ENCODE assay signal across 9 cellular contexts in the genomic region with DNA sequence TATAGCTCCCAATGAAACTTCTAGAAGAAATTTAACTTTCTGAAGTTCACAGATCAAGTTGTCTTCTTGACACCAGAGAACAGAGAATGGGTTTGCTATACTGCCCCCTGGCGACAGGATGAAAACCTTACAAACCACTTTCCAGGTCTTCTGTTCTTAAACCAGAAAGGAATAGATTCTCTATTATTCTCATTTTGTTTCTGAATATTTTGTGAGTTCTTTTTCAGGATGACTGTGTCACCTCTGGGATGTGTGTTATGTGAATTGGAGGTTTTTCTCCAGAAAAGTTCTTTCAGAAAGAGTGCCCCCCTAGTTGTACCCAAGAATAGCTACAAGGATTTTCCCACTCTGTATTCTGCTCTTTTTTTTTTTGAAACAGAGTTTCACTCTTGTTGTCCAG. TPM values are rescaled to one million over a fixed set of nuclear protein-coding genes. Genes with fewer than 3 reads are reported as not detected.
DNase-seq lines count a peak whose midpoint lies in the region; ATAC-seq and TF ChIP-seq lines count a peak whose summit lies in the region.
"Had no signal": no experiment of that assay in that cellular context is flagged by ENCODE, and none has a peak within 500 bp of the region (broad histone marks: within the 10 kb centered on the region; RNA-seq: fewer than 3 reads in every experiment).

No MANE protein-coding gene starts in this region.

- no peak overlapping the region for H3K4me2 ChIP-seq in mesenchymal stem cell (ENCODE audit: low read length, poor library complexity, severe bottlenecking)

- no peak for TF ChIP-seq EP300 in transverse colon (IDR thresholded peaks at IDR 0.05; ENCODE audit: low read depth)

- H3K9ac ChIP-seq in mesenchymal stem cell (ENCODE audit: low read length) = no peak overlapping the region

- WGBS in mesenchymal stem cell = 0% methylated on average over 1 of the region's 1 CpG
- 0 to 17% methylated on average over 1 of the region's 1 CpG for WGBS in transverse colon (ENCODE audit: low coverage in 1 of 2), 2 donors

- H3K27ac ChIP-seq in mesenchymal stem cell (ENCODE audit: low read length, poor library complexity, severe bottlenecking) (no peak overlapping the region), transverse colon (no peak overlapping the region)
- H3K27ac ChIP-seq: SJSA1 had no signal

- TF ChIP-seq POLR2A in transverse colon (IDR thresholded peaks at IDR 0.05) = no peak

- TF ChIP-seq CTCF in transverse colon (IDR thresholded peaks at IDR 0.05) = peak; percentile 32 to 66 (median 53)

- no peak overlapping the region for H3K14ac ChIP-seq in mesenchymal stem cell (ENCODE audit: low read length in 2 of 2)

- no peak overlapping the region for H2BK12ac ChIP-seq in mesenchymal stem cell (ENCODE audit: low read length in 2 of 2)

- DNase-seq in CMK (ENCODE audit: low read depth) (peak; percentile 49), HUDEP-2 (lab: John Stamatoyannopoulos, UW; ENCODE audit: unreplicated experiment in 76 of 76) (peak in 53 of 76 experiments; percentile 3 to 55 (median 29)), T-helper 2 cell (peak in 3 of 5 experiments; percentile 17 to 67 (median 35)), mesenchymal stem cell (peak; percentile 53), transverse colon (peak; percentile 46), T1000 (lab: John Stamatoyannopoulos, UW) (no peak)
- peak; percentile 19 for DNase-seq in central memory CD4-positive, alpha-beta T cell

- H3K4me3 ChIP-seq in mesenchymal stem cell (ENCODE audit: insufficient read depth in 1 of 2, low read depth in 1 of 2, low read length in 2 of 2) (no peak overlapping the region), transverse colon (no peak overlapping the region)
- H3K4me3 ChIP-seq: SJSA1 had no signal

- H3K18ac ChIP-seq in mesenchymal stem cell (ENCODE audit: low read depth in 1 of 2, low read length in 2 of 2) = no peak overlapping the region

- H3K23ac ChIP-seq in mesenchymal stem cell (ENCODE audit: low read length in 2 of 2) = no peak overlapping the region

- H3K4ac ChIP-seq in mesenchymal stem cell (ENCODE audit: low read depth in 1 of 2, low read length in 2 of 2) = no peak overlapping the region

- H2AK5ac ChIP-seq in mesenchymal stem cell (ENCODE audit: low read length, severe bottlenecking) = no peak overlapping the region

- H2BK120ac ChIP-seq in mesenchymal stem cell (ENCODE audit: low read depth, low read length) = no peak overlapping the region

- no peak overlapping the region for H4K8ac ChIP-seq in mesenchymal stem cell (ENCODE audit: low read length)

- ATAC-seq in GM19395 (IDR thresholded peaks at IDR 0.05; ENCODE audit: unreplicated experiment) = no peak

- H3K36me3 ChIP-seq in mesenchymal stem cell (ENCODE audit: control insufficient read depth in 1 of 2, insufficient read depth in 2 of 2, low read depth in 1 of 2, low read length in 2 of 2) (peaks cover 28 to 37% of the 10 kb centered on the region in 2 experiments), transverse colon (no peaks in the 10 kb centered on the region)

- H4K91ac ChIP-seq in mesenchymal stem cell (ENCODE audit: low read length) = no peak overlapping the region

- H3K27me3 ChIP-seq in mesenchymal stem cell (ENCODE audit: control insufficient read depth in 1 of 2, insufficient read depth in 1 of 2, low read length in 2 of 2) = peaks cover 0 to 2% of the 10 kb centered on the region in 2 experiments
- H3K27me3 ChIP-seq in transverse colon = peaks cover under 1% of the 10 kb centered on the region
- H3K27me3 ChIP-seq: SJSA1 had no signal

- H2AFZ ChIP-seq in mesenchymal stem cell (ENCODE audit: low read depth, low read length) = no peak overlapping the region

- intact Hi-C loops in transverse colon (cut with DNase I; ENCODE audit: low total_unique reads) = no loop called here

- no peak overlapping the region for H2BK5ac ChIP-seq in mesenchymal stem cell (ENCODE audit: low read depth, low read length, poor library complexity, severe bottlenecking)

- H2BK15ac ChIP-seq in mesenchymal stem cell (ENCODE audit: low read depth, poor library complexity, severe bottlenecking) = no peak overlapping the region

- peaks cover 11% of the 10 kb centered on the region for H3K79me1 ChIP-seq in mesenchymal stem cell (replicated peaks; ENCODE audit: low read length, poor library complexity, severe bottlenecking)

- H3K4me1 ChIP-seq in mesenchymal stem cell (ENCODE audit: control insufficient read depth, insufficient read depth, low read depth, low read length) = no peaks in the 10 kb centered on the region
- H3K4me1 ChIP-seq in transverse colon = no peaks in the 10 kb centered on the region
- H3K4me1 ChIP-seq: SJSA1 had no signal

- H3K9me3 ChIP-seq in mesenchymal stem cell (ENCODE audit: control insufficient read depth, low read length) = peaks cover 4% of the 10 kb centered on the region
- H3K9me3 ChIP-seq in transverse colon = no peaks in the 10 kb centered on the region
- H3K9me3 ChIP-seq: SJSA1 had no signal

- in situ Hi-C loops in transverse colon (cut with MboI; ENCODE audit: low pct_ligation_motif_present in 1 of 4, low pct_unique_long_range_greater_than_20kb in 1 of 4, low sequenced_read_pairs in 3 of 4) = no loop called here

RNA-seq across cellular contexts. Expression of a gene that starts 6.3 kb away (rescaled TPM):
- polyA plus RNA-seq in mesenchymal stem cell (2013, experiment 1 of 2) = 37.4 TPM
- polyA plus RNA-seq in mesenchymal stem cell (2013, experiment 2 of 2) = 38.5 TPM
- 10 to 100 TPM in 3 of 4 donors, 1 to 10 TPM in 1; 9.4 to 30.6 (median 11.3) TPM for total RNA-seq in transverse colon

RNA-seq across cellular contexts. Expression of a gene that starts 47.3 kb away (rescaled TPM):
- not detected for polyA plus RNA-seq in mesenchymal stem cell (2013, experiment 1 of 2)
- polyA plus RNA-seq in mesenchymal stem cell (2013, experiment 2 of 2) = not detected
- not detected for total RNA-seq in transverse colon
- total RNA-seq: SJSA1 had no signal
